Comparison of ENCODE assay signal across 16 cellular contexts in the genomic region with DNA sequence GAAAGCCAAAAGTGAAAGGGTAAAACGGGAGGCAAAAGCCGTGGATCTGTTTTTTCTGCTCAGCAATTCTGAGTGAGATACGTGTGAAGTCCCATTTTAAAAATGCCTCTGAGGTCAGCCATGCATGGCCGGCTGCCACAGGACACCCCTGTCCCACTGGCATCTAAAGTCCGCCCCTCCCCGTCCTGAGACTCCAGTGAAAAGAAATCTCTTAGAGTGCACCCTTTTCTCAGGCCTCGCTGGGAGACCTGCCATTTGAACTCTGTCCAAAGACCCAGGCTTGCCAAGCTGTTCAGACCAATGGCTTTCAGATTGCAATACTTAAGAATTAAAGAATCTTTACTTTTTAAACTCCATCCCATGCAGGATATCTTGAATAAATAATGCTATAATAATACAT.
DNase-seq lines count a peak whose midpoint lies in the region; ATAC-seq and TF ChIP-seq lines count a peak whose summit lies in the region.
"Had no signal": no experiment of that assay in that cellular context is flagged by ENCODE, and none has a peak within 500 bp of the region (broad histone marks: within the 10 kb centered on the region; RNA-seq: fewer than 3 reads in every experiment).

No MANE protein-coding gene starts in this region.

- DNase-seq in M059J (ENCODE audit: low read depth): peak; percentile 40
- peak in 7 of 10 donors; percentile 21 to 64 (median 45) for DNase-seq in dorsolateral prefrontal cortex
- DNase-seq in midbrain (lab: John Stamatoyannopoulos, UW): peak; percentile 64
- DNase-seq in superior temporal gyrus (ENCODE audit: extremely low spot score): peak; percentile 52
- no peak for DNase-seq in SHP77 (lab: John Stamatoyannopoulos, UW)
- no peak for DNase-seq in sigmoid colon
- no peak for DNase-seq in effector CD4-positive, alpha-beta T cell
- no peak for DNase-seq in activated naive CD8-positive, alpha-beta T cell treated with anti-CD3 and anti-CD28 coated beads, Interleukin-2, amount 50 U/mL, for 24 hours
- DNase-seq: amniotic stem cell; Caco-2; GOT3; NCI-H1092 treated with DMSO at 0.1 percent for 48 hours; NCI-H69; stimulated activated CD4-positive, alpha-beta T cell treated with anti-CD3 and anti-CD28 coated beads, Interleukin-1b, Interleukin-23, amount 100 ng/mL, for 48 hours had no signal

- H3K27me3 Mint-ChIP-seq in activated naive CD8-positive, alpha-beta T cell treated with anti-CD3 and anti-CD28 coated beads, Interleukin-2, amount 50 U/mL, for 24 hours: peaks cover 2% of the 10 kb centered on the region

- H3K27me3 ChIP-seq in dorsolateral prefrontal cortex (no peaks in the 10 kb centered on the region), sigmoid colon (no peaks in the 10 kb centered on the region)
- H3K27me3 ChIP-seq: SJSA1 had no signal

- no peaks in the 10 kb centered on the region for H3K36me3 ChIP-seq in sigmoid colon
- H3K36me3 ChIP-seq: SJSA1 had no signal

- no peaks in the 10 kb centered on the region for H3K4me1 Mint-ChIP-seq in activated naive CD8-positive, alpha-beta T cell treated with anti-CD3 and anti-CD28 coated beads, Interleukin-2, amount 50 U/mL, for 24 hours
- H3K4me1 Mint-ChIP-seq: stimulated activated effector memory CD8-positive, alpha-beta T cell treated with anti-CD3 and anti-CD28 coated beads, Interleukin-12 subunit alpha, Interleukin-12 subunit beta, amount 100 ng/mL, for 72 hours had no signal

- ATAC-seq in activated naive CD8-positive, alpha-beta T cell treated with anti-CD3 and anti-CD28 coated beads, Interleukin-2, amount 50 U/mL, for 24 hours: no peak
- ATAC-seq: stimulated activated effector memory CD8-positive, alpha-beta T cell treated with anti-CD3 and anti-CD28 coated beads, Interleukin-12 subunit alpha, Interleukin-12 subunit beta, amount 100 ng/mL, for 72 hours had no signal

- TF ChIP-seq CTCF in dorsolateral prefrontal cortex (IDR thresholded peaks at IDR 0.05 in 54 of 56, conservative IDR thresholded peaks at IDR 0.05 in 2 of 56; ENCODE audit: low read depth in 1 of 56, partially characterized antibody in 56 of 56) (no peak), sigmoid colon (IDR thresholded peaks at IDR 0.05) (no peak)

- H3K27ac ChIP-seq in dorsolateral prefrontal cortex (no peak overlapping the region), sigmoid colon (peak overlapping the region in 1 of 4 donors; percentile 15)
- H3K27ac ChIP-seq: SJSA1 had no signal

- no peak overlapping the region for H3K27ac Mint-ChIP-seq in activated naive CD8-positive, alpha-beta T cell treated with anti-CD3 and anti-CD28 coated beads, Interleukin-2, amount 50 U/mL, for 24 hours
- H3K27ac Mint-ChIP-seq: stimulated activated effector memory CD8-positive, alpha-beta T cell treated with anti-CD3 and anti-CD28 coated beads, Interleukin-12 subunit alpha, Interleukin-12 subunit beta, amount 100 ng/mL, for 72 hours had no signal

- no peaks in the 10 kb centered on the region for H3K9me3 ChIP-seq in sigmoid colon
- H3K9me3 ChIP-seq: Caco-2, SJSA1 had no signal

- H3K4me3 Mint-ChIP-seq in activated naive CD8-positive, alpha-beta T cell treated with anti-CD3 and anti-CD28 coated beads, Interleukin-2, amount 50 U/mL, for 24 hours: no peak overlapping the region
- H3K4me3 Mint-ChIP-seq: stimulated activated effector memory CD8-positive, alpha-beta T cell treated with anti-CD3 and anti-CD28 coated beads, Interleukin-12 subunit alpha, Interleukin-12 subunit beta, amount 100 ng/mL, for 72 hours had no signal

- no peaks in the 10 kb centered on the region for H3K36me3 Mint-ChIP-seq in activated naive CD8-positive, alpha-beta T cell treated with anti-CD3 and anti-CD28 coated beads, Interleukin-2, amount 50 U/mL, for 24 hours (ENCODE audit: low read depth)
- H3K36me3 Mint-ChIP-seq: stimulated activated effector memory CD8-positive, alpha-beta T cell treated with anti-CD3 and anti-CD28 coated beads, Interleukin-12 subunit alpha, Interleukin-12 subunit beta, amount 100 ng/mL, for 72 hours had no signal

- peak overlapping the region in 21 of 59 donors; percentile 1 to 37 (median 21) for H3K4me3 ChIP-seq in dorsolateral prefrontal cortex
- peak overlapping the region in 2 of 4 donors; percentile 24 to 36 for H3K4me3 ChIP-seq in sigmoid colon
- H3K4me3 ChIP-seq: SJSA1 had no signal

- WGBS in sigmoid colon, 2 donors: 74 to 83% methylated on average over 7 of the region's 7 CpGs

- H3K4me1 ChIP-seq in sigmoid colon: peaks cover 0 to 13% (median 3%) of the 10 kb centered on the region in 4 donors
- H3K4me1 ChIP-seq: Caco-2 had no signal

- H3K9me3 Mint-ChIP-seq in activated naive CD8-positive, alpha-beta T cell treated with anti-CD3 and anti-CD28 coated beads, Interleukin-2, amount 50 U/mL, for 24 hours: peaks cover 9% of the 10 kb centered on the region
- H3K9me3 Mint-ChIP-seq: stimulated activated effector memory CD8-positive, alpha-beta T cell treated with anti-CD3 and anti-CD28 coated beads, Interleukin-12 subunit alpha, Interleukin-12 subunit beta, amount 100 ng/mL, for 72 hours had no signal

- intact Hi-C loops in dorsolateral prefrontal cortex (cut with DNase I) (loop anchor here in 1 of 2 donors (5.0 kb wide), 1 partner anchor 53 kb away; no protein-coding TSS in a partner anchor), sigmoid colon (cut with DNase I) (no loop called here)

- no peak for TF ChIP-seq EP300 in sigmoid colon (IDR thresholded peaks at IDR 0.05)

- no peak for TF ChIP-seq POLR2A in sigmoid colon (IDR thresholded peaks at IDR 0.05)

Comparison
In these comparisons a context has a peak if more than half of its experiments do, and no peak if none do; other contexts are left out.
1. DNase-seq: peak in M059J (single experiment), dorsolateral prefrontal cortex (7 of 10), midbrain (single experiment) and superior temporal gyrus (single experiment); none in SHP77 (0 of 2), sigmoid colon (single experiment), effector CD4-positive, alpha-beta T cell (single experiment) and activated naive CD8-positive, alpha-beta T cell treated with anti-CD3 and anti-CD28 coated beads, Interleukin-2, amount 50 U/mL, for 24 hours (single experiment).